Comparison of ENCODE assay signal across 20 cellular contexts in the genomic region with DNA sequence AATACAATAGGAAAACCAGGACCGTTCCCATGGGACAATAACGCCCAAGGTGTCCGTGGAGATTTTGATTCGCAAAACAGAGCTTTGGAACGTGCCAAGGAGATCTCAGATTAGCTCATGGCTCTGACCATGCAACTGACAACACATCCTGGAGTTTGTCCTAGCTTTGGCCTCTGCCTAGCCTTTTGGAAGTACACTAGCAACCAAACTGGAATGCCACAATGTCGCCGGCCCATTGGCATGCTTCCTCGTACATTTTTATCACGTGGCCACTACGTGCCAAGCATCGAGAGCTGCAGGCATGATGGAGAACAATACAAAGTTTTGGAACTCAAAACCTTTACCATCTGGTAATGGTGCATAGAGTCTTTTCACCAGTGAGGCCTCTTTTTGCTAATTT.
A peak's percentile ranks its signal among the peaks of the same experiment; 100 is the strongest.
DNase-seq lines count a peak whose midpoint lies in the region; ATAC-seq and TF ChIP-seq lines count a peak whose summit lies in the region.
"Had no signal": no experiment of that assay in that cellular context is flagged by ENCODE, and none has a peak within 500 bp of the region (broad histone marks: within the 10 kb centered on the region; RNA-seq: fewer than 3 reads in every experiment).

No MANE protein-coding gene starts in this region.

- H3K9me3 ChIP-seq in breast epithelium (no peaks in the 10 kb centered on the region), mammary epithelial cell (replicated peaks; ENCODE audit: insufficient read depth, low read length) (no peaks in the 10 kb centered on the region), right cardiac atrium (ENCODE audit: control insufficient read depth, low read length) (no peaks in the 10 kb centered on the region), aorta (ENCODE audit: control insufficient read depth, low read length) (no peaks in the 10 kb centered on the region)
- H3K9me3 ChIP-seq: Caco-2, SJSA1 had no signal

- WGBS in mammary epithelial cell (ENCODE audit: low coverage, missing lambda C conversion rate): 76% methylated on average over 10 of the region's 11 CpGs
- 41% methylated on average over 11 of the region's 11 CpGs for WGBS in right cardiac atrium
- WGBS in aorta, 2 donors: 55 to 64% methylated on average over 11 of the region's 11 CpGs

- intact Hi-C loops in breast epithelium (cut with DNase I; ENCODE audit: low total_unique reads): no loop called here
- intact Hi-C loops in mammary epithelial cell (cut with micrococcal nuclease): no loop called here
- intact Hi-C loops in Right ventricle myocardium superior (cut with DNase I): no loop called here
- intact Hi-C loops in right cardiac atrium (cut with DNase I): loop anchor here in 1 of 4 donors (5.0 kb wide), 1 partner anchor 78 kb away; no protein-coding TSS in a partner anchor
- intact Hi-C loops in aorta (cut with DNase I): no loop called here

- TF ChIP-seq POLR2A in breast epithelium (IDR thresholded peaks at IDR 0.05) (no peak), erythroblast (IDR thresholded peaks at IDR 0.05; ENCODE audit: low read length) (no peak)

- H3K79me2 ChIP-seq in mammary epithelial cell (ENCODE audit: insufficient read depth, low read length): no peaks in the 10 kb centered on the region

- H3K27me3 ChIP-seq in breast epithelium (no peaks in the 10 kb centered on the region), mammary epithelial cell (ENCODE audit: insufficient read depth, low read length) (no peaks in the 10 kb centered on the region), right cardiac atrium (ENCODE audit: control insufficient read depth, insufficient read depth) (no peaks in the 10 kb centered on the region), aorta (ENCODE audit: control insufficient read depth in 1 of 2, insufficient read depth in 2 of 2, low read length in 1 of 2) (no peaks in the 10 kb centered on the region)
- H3K27me3 ChIP-seq: SJSA1 had no signal

- no peak overlapping the region for H3K4me2 ChIP-seq in mammary epithelial cell (ENCODE audit: insufficient read depth, low read depth, low read length)

- H3K27ac ChIP-seq in breast epithelium (peak overlapping the region; percentile 8 to 14), mammary epithelial cell (ENCODE audit: insufficient read depth, low read depth, low read length) (no peak overlapping the region), right cardiac atrium (ENCODE audit: low read length) (peak overlapping the region; percentile 30), aorta (ENCODE audit: low read depth in 1 of 2, low read length in 2 of 2) (no peak overlapping the region)
- H3K27ac ChIP-seq: SJSA1 had no signal

- no peak overlapping the region for H3K9ac ChIP-seq in mammary epithelial cell (ENCODE audit: insufficient read depth, low read length)

- TF ChIP-seq CTCF in breast epithelium (IDR thresholded peaks at IDR 0.05) (no peak), mammary epithelial cell (conservative IDR thresholded peaks at IDR 0.05 in 1 of 2, IDR thresholded peaks at IDR 0.05 in 1 of 2; ENCODE audit: extremely low read depth in 1 of 2, insufficient read depth in 1 of 2, low read depth in 1 of 2, low read length in 2 of 2) (no peak)

- dilution Hi-C loops in mammary epithelial cell (cut with HindIII; ENCODE audit: low sequenced_read_pairs): no loop called here

- no peak overlapping the region for H3K4me3 ChIP-seq in breast epithelium
- no peak overlapping the region for H3K4me3 ChIP-seq in mammary epithelial cell (replicated peaks in 1 of 3; ENCODE audit: insufficient read depth in 1 of 3, low read depth in 2 of 3, low read length in 3 of 3)
- H3K4me3 ChIP-seq in right cardiac atrium (ENCODE audit: low read length): no peak overlapping the region
- H3K4me3 ChIP-seq in aorta (ENCODE audit: low read length in 2 of 2): no peak overlapping the region
- H3K4me3 ChIP-seq: SJSA1 had no signal

- H4K20me1 ChIP-seq in mammary epithelial cell (ENCODE audit: insufficient read depth, low read length): no peaks in the 10 kb centered on the region

- in situ Hi-C loops in mammary epithelial cell (cut with MboI; ENCODE audit: low sequenced_read_pairs in 2 of 2): no loop called here

- H3K36me3 ChIP-seq in breast epithelium (no peaks in the 10 kb centered on the region), mammary epithelial cell (ENCODE audit: insufficient read depth, low read length) (no peaks in the 10 kb centered on the region), aorta (ENCODE audit: control insufficient read depth in 1 of 2, insufficient read depth in 2 of 2, low read length in 1 of 2) (no peaks in the 10 kb centered on the region)
- H3K36me3 ChIP-seq: SJSA1 had no signal

- H3K4me1 ChIP-seq in breast epithelium: no peaks in the 10 kb centered on the region
- no peaks in the 10 kb centered on the region for H3K4me1 ChIP-seq in mammary epithelial cell (ENCODE audit: insufficient read depth, low read length)
- H3K4me1 ChIP-seq in right cardiac atrium (ENCODE audit: control insufficient read depth, insufficient read depth, low read length): peaks cover 5% of the 10 kb centered on the region
- H3K4me1 ChIP-seq in aorta (ENCODE audit: control insufficient read depth in 1 of 2, insufficient read depth in 2 of 2, low read length in 2 of 2): no peaks in the 10 kb centered on the region
- H3K4me1 ChIP-seq: Caco-2, SJSA1 had no signal

- BruUV-seq in mammary epithelial cell (replicated peaks; lab: Mats Ljungman, UMichigan): no TSS peak

- H2AFZ ChIP-seq in mammary epithelial cell (ENCODE audit: low read depth, low read length): no peak overlapping the region

- DNase-seq in breast epithelium (ENCODE audit: low spot score in 2 of 2): no peak
- DNase-seq in mammary epithelial cell: no peak
- DNase-seq in Right ventricle myocardium superior: peak; percentile 73
- DNase-seq in right cardiac atrium: peak; percentile 54 to 86 (median 75)
- DNase-seq in aorta: no peak
- DNase-seq in erythroblast (lab: John Stamatoyannopoulos, UW): no peak
- no peak for DNase-seq in MV-4-11 (lab: John Stamatoyannopoulos, UW)
- DNase-seq: 8988T; Caco-2; CD4-positive, alpha-beta T cell; GF-D8; HCEC 1CT; MM.1S; NCI-H1105; NCI-H2081; NCI-H2171 treated with DMSO at 0.1 percent for 48 hours; NCI-H69; PC-3 had no signal

- CTCF ChIA-PET in mammary epithelial cell (lab: Charles Lee; ENCODE audit: low non-redundant PET): no interaction called here

- ATAC-seq in Right ventricle myocardium superior (ENCODE audit: poor library complexity): peak; percentile 80
- ATAC-seq in right cardiac atrium: peak; percentile 78 to 86
- ATAC-seq in aorta (ENCODE audit: low FRiP score): peak; percentile 66
- no peak for ATAC-seq in HG03280 (IDR thresholded peaks at IDR 0.05; ENCODE audit: unreplicated experiment)
- ATAC-seq: PC-3 had no signal

Comparison
In these comparisons a context has a peak if more than half of its experiments do, and no peak if none do; other contexts are left out.
1. H3K27ac ChIP-seq: peak in breast epithelium (2 of 2) and right cardiac atrium (single experiment); none in mammary epithelial cell (single experiment) and aorta (0 of 2).
2. DNase-seq: peak in Right ventricle myocardium superior (single experiment) and right cardiac atrium (3 of 3); none in breast epithelium (0 of 2), mammary epithelial cell (single experiment), aorta (0 of 2), erythroblast (0 of 2) and MV-4-11 (single experiment).